ENCODE assay signal across 8 cellular contexts in the genomic region with DNA sequence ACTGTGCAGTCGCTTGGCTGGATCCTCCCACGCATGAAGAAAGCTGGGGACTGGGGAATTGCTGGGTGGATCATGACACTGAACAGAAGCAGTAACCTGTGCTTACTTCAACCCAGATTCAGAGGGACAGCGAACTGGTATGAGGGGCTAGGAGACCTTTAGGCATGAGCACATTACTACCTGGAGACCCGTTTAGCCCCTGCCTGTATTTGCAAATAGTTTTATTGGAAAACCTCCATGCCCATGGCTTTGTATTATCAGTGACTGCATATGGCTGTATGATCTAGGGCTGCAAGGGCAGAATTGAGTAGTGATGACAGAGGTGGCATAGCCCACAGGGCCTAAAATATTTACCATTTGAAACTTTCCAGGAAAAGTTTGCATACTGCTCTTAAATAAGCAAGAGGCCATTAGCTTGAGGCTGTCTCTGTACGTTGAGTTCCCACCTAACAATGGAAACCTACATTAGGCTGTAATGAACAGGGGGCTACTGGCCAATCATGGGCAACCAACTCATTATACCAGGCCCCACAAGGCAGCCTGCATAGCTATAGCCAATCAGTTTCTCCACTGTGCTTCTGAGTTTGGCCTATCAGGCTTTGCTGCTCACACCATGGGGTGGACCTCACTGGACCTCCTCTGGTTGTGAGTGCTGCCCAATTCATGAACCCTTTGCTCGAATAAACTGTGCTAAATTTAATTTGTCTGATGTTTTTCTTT. TPM values are rescaled to one million over a fixed set of nuclear protein-coding genes. Genes with fewer than 3 reads are reported as not detected.
A peak's percentile ranks its signal among the peaks of the same experiment; 100 is the strongest.
DNase-seq lines count a peak whose midpoint lies in the region; ATAC-seq and TF ChIP-seq lines count a peak whose summit lies in the region.

No MANE protein-coding gene starts in this region.

- H3K9me3 ChIP-seq in Loucy (ENCODE audit: insufficient read depth, low read depth, low read length), result no peaks in the 10 kb centered on the region

- H3K36me3 Mint-ChIP-seq in endothelial cell (ENCODE audit: low read depth, unreplicated experiment), result peaks cover 2% of the 10 kb centered on the region

- TF ChIP-seq CTCF in Loucy (conservative IDR thresholded peaks at IDR 0.05; ENCODE audit: low read length) (no peak), endothelial cell (IDR thresholded peaks at IDR 0.05; ENCODE audit: unreplicated experiment) (no peak)

- H3K27ac ChIP-seq in rectal smooth muscle tissue (ENCODE audit: low read depth, low read length), result no peak overlapping the region

- H3K36me3 ChIP-seq in Loucy (ENCODE audit: insufficient read depth, low read length) (no peaks in the 10 kb centered on the region), rectal smooth muscle tissue (ENCODE audit: control insufficient read depth, insufficient read depth, low read length) (no peaks in the 10 kb centered on the region)

- H3K4me1 ChIP-seq in Loucy (ENCODE audit: insufficient read depth, low read length, poor library complexity, severe bottlenecking) (peaks cover 3% of the 10 kb centered on the region), rectal smooth muscle tissue (ENCODE audit: control insufficient read depth, insufficient read depth, low read length) (no peaks in the 10 kb centered on the region)

- H3K4me3 ChIP-seq in Loucy (ENCODE audit: low read length, poor library complexity, severe bottlenecking) (peak overlapping the region; percentile 49), rectal smooth muscle tissue (ENCODE audit: low read length) (peak overlapping the region; percentile 55)

- 0 out of 2 replicates have a peak overlapping the region, but pooled peaks have one; percentile 58 for H2AFZ ChIP-seq in Loucy (ENCODE audit: low read length)

- DNase-seq in endothelial cell (ENCODE audit: low spot score) (no peak), NAMALWA (ENCODE audit: low spot score) (no peak), iPS-NIHi7 (ENCODE audit: extremely low spot score) (no peak), epidermal melanocyte (ENCODE audit: insufficient read length, low spot score) (no peak)

- H3K27ac Mint-ChIP-seq in endothelial cell (ENCODE audit: unreplicated experiment), result no peak overlapping the region

- H3F3A ChIP-seq in Loucy (ENCODE audit: low read depth), result no peaks in the 10 kb centered on the region

- H3K27me3 Mint-ChIP-seq in endothelial cell (ENCODE audit: unreplicated experiment), result peaks cover 6% of the 10 kb centered on the region

- H3K79me2 ChIP-seq in Loucy (ENCODE audit: insufficient read depth, low read length), result no peaks in the 10 kb centered on the region

- H3K4me1 Mint-ChIP-seq in endothelial cell (ENCODE audit: unreplicated experiment), result peaks cover 8% of the 10 kb centered on the region

- ATAC-seq in GM19452 (IDR thresholded peaks at IDR 0.05; ENCODE audit: unreplicated experiment), result peak; percentile 20
- no peak for ATAC-seq in GM21529 (IDR thresholded peaks at IDR 0.05; ENCODE audit: unreplicated experiment)

- H3K9me2 ChIP-seq in Loucy (replicated peaks; ENCODE audit: low read depth, low read length), result no peaks in the 10 kb centered on the region

- peak overlapping the region; percentile 50 for H3K4me2 ChIP-seq in Loucy (ENCODE audit: low read depth, low read length, poor library complexity, severe bottlenecking)

- H3K9ac ChIP-seq in Loucy (ENCODE audit: low read depth, low read length, poor library complexity, severe bottlenecking) (no peak overlapping the region), rectal smooth muscle tissue (ENCODE audit: low read length) (no peak overlapping the region)

- no peaks in the 10 kb centered on the region for H3K9me3 Mint-ChIP-seq in endothelial cell (ENCODE audit: unreplicated experiment)

- no peaks in the 10 kb centered on the region for H4K20me1 ChIP-seq in Loucy (ENCODE audit: insufficient read depth, low read length, poor library complexity, severe bottlenecking)

- H3K4me3 Mint-ChIP-seq in endothelial cell (ENCODE audit: unreplicated experiment), result peak overlapping the region; percentile 87

- H3K27me3 ChIP-seq in Loucy (ENCODE audit: insufficient read depth, low read length, poor library complexity, severe bottlenecking) (peaks cover 31% of the 10 kb centered on the region), rectal smooth muscle tissue (ENCODE audit: control insufficient read depth, insufficient read depth, low read length) (peaks cover 14% of the 10 kb centered on the region)

RNA-seq across cellular contexts. Expression of gene ST8SIA6, which starts 0.6 kb away (rescaled TPM):
- 1.7 TPM for total RNA-seq in endothelial cell (ENCODE audit: unreplicated experiment)
